Comparison of ENCODE assay signal across 20 cellular contexts in genomic region chr2:111176867-111177266, GRCh38. TPM values are rescaled to one million over a fixed set of nuclear protein-coding genes. Genes with fewer than 3 reads are reported as not detected.
DNase-seq lines count a peak whose midpoint lies in the region; ATAC-seq, FAIRE-seq and TF ChIP-seq lines count a peak whose summit lies in the region.
"Had no signal": no experiment of that assay in that cellular context is flagged by ENCODE, and none has a peak within 500 bp of the region (broad histone marks: within the 10 kb centered on the region; RNA-seq: fewer than 3 reads in every experiment).

No MANE protein-coding gene starts in this region.

- no peak for TF ChIP-seq EP300 in A549 (IDR thresholded peaks at IDR 0.05)
- no peak for TF ChIP-seq EP300 in K562 (IDR thresholded peaks at IDR 0.05; ENCODE audit: low read length)
- TF ChIP-seq EP300 in esophagus muscularis mucosa (IDR thresholded peaks at IDR 0.05): no peak

- no peak for TF ChIP-seq RAD21 in A549 (conservative IDR thresholded peaks at IDR 0.05 in 1 of 2, IDR thresholded peaks at IDR 0.05 in 1 of 2)
- TF ChIP-seq RAD21 in K562 (CRISPR knock-in tag; conservative IDR thresholded peaks at IDR 0.05 in 1 of 2, IDR thresholded peaks at IDR 0.05 in 1 of 2): no peak

- in situ Hi-C loops in K562 (cut with MboI): no loop called here

- no peaks in the 10 kb centered on the region for H4K20me1 ChIP-seq in K562 (replicated peaks; ENCODE audit: control insufficient read depth, insufficient read depth, low read length)

- H3K4me1 ChIP-seq in A549: peaks cover 54% of the 10 kb centered on the region
- H3K4me1 ChIP-seq in K562 (replicated peaks in 1 of 2; ENCODE audit: control insufficient read depth in 2 of 2, insufficient read depth in 2 of 2, low read length in 2 of 2): peaks cover 0 to 4% of the 10 kb centered on the region in 2 experiments; a peak in 2 of 5 replicates
- H3K4me1 ChIP-seq in lower lobe of right lung: peaks cover 4% of the 10 kb centered on the region
- H3K4me1 ChIP-seq in esophagus muscularis mucosa: peaks cover 0 to 5% (median 0%) of the 10 kb centered on the region in 4 donors

- H3K27me3 ChIP-seq in HL-60 (ENCODE audit: insufficient read depth, poor library complexity, severe bottlenecking) (no peaks in the 10 kb centered on the region), K562 (ENCODE audit: control insufficient read depth in 2 of 2, insufficient read depth in 2 of 2, low read length in 2 of 2) (peaks cover 0 to 23% of the 10 kb centered on the region in 2 experiments; a peak in 3 of 5 replicates), lower lobe of right lung (ENCODE audit: low read depth) (peaks cover 6% of the 10 kb centered on the region), esophagus muscularis mucosa (no peaks in the 10 kb centered on the region)
- H3K27me3 ChIP-seq: Peyer's patch had no signal

- BruUV-seq in K562 (replicated peaks; lab: Mats Ljungman, UMichigan): no TSS peak

- TF ChIP-seq CTCF in A549 (IDR thresholded peaks at IDR 0.05): no peak
- TF ChIP-seq CTCF in HL-60 (IDR thresholded peaks at IDR 0.05; ENCODE audit: insufficient read depth, low read length): no peak
- TF ChIP-seq CTCF in K562 (IDR thresholded peaks at IDR 0.05 in 2 of 3, conservative IDR thresholded peaks at IDR 0.05 in 1 of 3; ENCODE audit: insufficient read depth in 2 of 3, low read depth in 1 of 3, low read length in 3 of 3): no peak
- no peak for TF ChIP-seq CTCF in lower lobe of right lung (IDR thresholded peaks at IDR 0.05)
- TF ChIP-seq CTCF in esophagus muscularis mucosa (IDR thresholded peaks at IDR 0.05): no peak

- H3K9me1 ChIP-seq in K562 (ENCODE audit: control insufficient read depth, insufficient read depth, low read length): no peaks in the 10 kb centered on the region

- H3K79me2 ChIP-seq in K562 (ENCODE audit: control insufficient read depth, insufficient read depth, low read length): no peaks in the 10 kb centered on the region

- H3K36me3 ChIP-seq in K562 (ENCODE audit: control insufficient read depth, insufficient read depth, low read length) (no peaks in the 10 kb centered on the region), lower lobe of right lung (no peaks in the 10 kb centered on the region), esophagus muscularis mucosa (no peaks in the 10 kb centered on the region)
- H3K36me3 ChIP-seq: Peyer's patch had no signal

- DNase-seq in A549 (ENCODE audit: low read depth in 1 of 2, low spot score in 1 of 2) (no peak), HL-60 (ENCODE audit: low read depth in 1 of 2, low spot score in 1 of 2) (peak; percentile 39 to 41), K562 (ENCODE audit: extremely low read depth in 1 of 4, low spot score in 3 of 4) (no peak), lower lobe of right lung (no peak), activated T-cell treated with anti-CD3 and anti-CD28 coated beads for 4 hours (no peak), NCI-H526 treated with DMSO at 0.1 percent for 48 hours (lab: John Stamatoyannopoulos, UW) (no peak), esophagus muscularis mucosa (ENCODE audit: extremely low spot score) (no peak)
- DNase-seq: ACHN; CD4-positive, alpha-beta T cell; DND-41; GDM1; GOT3; HFFc6; Karpas-422; NCI-H1092; NCI-H2107; Peyer's patch; Right ventricle myocardium superior had no signal

- TF ChIP-seq POLR2A in A549 (IDR thresholded peaks at IDR 0.05; ENCODE audit: low read length) (no peak), K562 (conservative IDR thresholded peaks at IDR 0.05) (no peak), esophagus muscularis mucosa (IDR thresholded peaks at IDR 0.05; ENCODE audit: low read depth) (no peak)

- H3K4me3 ChIP-seq in A549 (no peak overlapping the region), HL-60 (replicated peaks; ENCODE audit: insufficient read depth, low read length) (no peak overlapping the region), K562 (no peak overlapping the region), lower lobe of right lung (no peak overlapping the region), esophagus muscularis mucosa (no peak overlapping the region)
- H3K4me3 ChIP-seq: Peyer's patch had no signal

- H3K4me2 ChIP-seq in A549 (peak overlapping the region; percentile 44), K562 (ENCODE audit: insufficient read depth, low read length) (no peak overlapping the region)

- FAIRE-seq in A549 (lab: Jason Lieb, UNC): no peak
- no peak for FAIRE-seq in K562 (lab: Jason Lieb, UNC)
- FAIRE-seq: GM12892 had no signal

- H3K9me3 ChIP-seq in A549 (no peaks in the 10 kb centered on the region), K562 (replicated peaks; ENCODE audit: control insufficient read depth, insufficient read depth, low read depth, low read length) (no peaks in the 10 kb centered on the region), lower lobe of right lung (no peaks in the 10 kb centered on the region), esophagus muscularis mucosa (no peaks in the 10 kb centered on the region)
- H3K9me3 ChIP-seq: Peyer's patch had no signal

- H3K27ac ChIP-seq in A549 (peak overlapping the region; percentile 89 to 97), HL-60 (replicated peaks) (no peak overlapping the region), K562 (ENCODE audit: extremely low read depth, low read depth, low read length) (no peak overlapping the region; the same call in 2 of the 3 replicates), lower lobe of right lung (no peak overlapping the region), esophagus muscularis mucosa (replicated peaks in 1 of 4) (no peak overlapping the region)
- H3K27ac ChIP-seq: Peyer's patch had no signal

- H2AFZ ChIP-seq in K562 (ENCODE audit: low read depth, low read length): no peak overlapping the region

- ATAC-seq in A549: no peak
- ATAC-seq in K562: peak; percentile 11; the same call in 2 of the 3 replicates
- ATAC-seq in lower lobe of right lung: peak; percentile 42 to 46
- no peak for ATAC-seq in GM21576 (IDR thresholded peaks at IDR 0.05; ENCODE audit: unreplicated experiment)

- 78% methylated on average over 3 of the region's 4 CpGs for WGBS in A549 (ENCODE audit: missing lambda C conversion rate)
- WGBS in K562 (ENCODE audit: insufficient coverage, low coverage, missing lambda C conversion rate): 22% methylated on average over 4 of the region's 4 CpGs
- 87% methylated on average over 4 of the region's 4 CpGs for WGBS in esophagus muscularis mucosa

- POLR2A ChIA-PET in A549 (lab: Yijun Ruan, JAX): no interaction called here
- POLR2A ChIA-PET in K562 (lab: Yijun Ruan, JAX): interaction anchor here (0.9 kb wide), 1 partner anchor 10 kb away, joined by 4 read pairs; no protein-coding TSS in a partner anchor

- CTCF ChIA-PET in A549 (lab: Yijun Ruan, JAX) (interaction anchor here (1.0 to 1.7 kb wide), 2 partner anchors 10 to 12 kb away, joined by 3 to 4 read pairs; no protein-coding TSS in a partner anchor), K562 (lab: Yijun Ruan, JAX; ENCODE audit: low intra/inter-chr PET ratio) (no interaction called here)

- intact Hi-C loops in K562 (cut with micrococcal nuclease): no loop called here
- intact Hi-C loops in lower lobe of right lung (cut with DNase I): no loop called here
- intact Hi-C loops in esophagus muscularis mucosa (cut with DNase I): no loop called here

- no peak overlapping the region for H3K9ac ChIP-seq in K562 (ENCODE audit: insufficient read depth in 1 of 2, low read depth in 2 of 2, low read length in 2 of 2)

TF ChIP-seq in A549, 52 proteins besides CTCF, POLR2A, EP300 and RAD21:
- TF ChIP-seq EHF (CRISPR knock-in tag; IDR thresholded peaks at IDR 0.05) (no peak), CEBPB (IDR thresholded peaks at IDR 0.05) (peak in 1 of 2 experiments; percentile 58; a peak in 2 of 4 replicates)

TF ChIP-seq in K562, 482 proteins besides CTCF, POLR2A, EP300 and RAD21:
- peak; percentile 76 for TF ChIP-seq CEBPB (tag; IDR thresholded peaks at IDR 0.05)
- peak; percentile 41; the same call in 1 of the 2 replicates for TF ChIP-seq CEBPG (CRISPR knock-in tag; IDR thresholded peaks at IDR 0.05)
- TF ChIP-seq CEBPG (tag; conservative IDR thresholded peaks at IDR 0.05 in 1 of 2, IDR thresholded peaks at IDR 0.05 in 1 of 2): peak; percentile 52 to 61; a peak in 3 of 4 replicates
- no peak for TF ChIP-seq CAMTA2 (CRISPR knock-in tag; conservative IDR thresholded peaks at IDR 0.05)

RNA-seq across cellular contexts. Expression of gene BCL2L11, which starts 56.2 kb away (rescaled TPM):
- 7.4 and 14.5 TPM in 2 replicates for polyA plus RNA-seq in A549 (2011; rRNA removed)
- polyA plus RNA-seq in A549 (2012; cell fraction: cytosol; rRNA removed): 3.7 and 5.8 TPM in 2 replicates
- polyA plus RNA-seq in A549 (2012; cell fraction: nucleus; rRNA removed): 4.8 and 5.9 TPM in 2 replicates
- 9.6 to 17.4 TPM (median 14.5 TPM) in 3 replicates for polyA plus RNA-seq in A549 (2017; fragmentation: RNase III; extraction: RNeasy Plus Mini Kit Qiagen cat#74134 plus additional on column Dnase treatment)
- 15.2 and 16.4 TPM in 2 replicates for polyA minus RNA-seq in A549 (2011; rRNA and poly(A)+ RNA removed)
- total RNA-seq in K562 (2011; cell fraction: chromatin; rRNA removed; ENCODE audit: low replicate concordance): 12.1 and 19.1 TPM in 2 replicates
- total RNA-seq in K562 (2011; cell fraction: nucleolus; rRNA removed): 6.2 and 6.7 TPM in 2 replicates
- total RNA-seq in K562 (2011; cell fraction: nucleoplasm; rRNA removed): 13.1 and 30.2 TPM in 2 replicates
- total RNA-seq in K562 (2014; rRNA removed): 4.5 and 6.4 TPM in 2 replicates
- 5.0 TPM in 2 replicates for total RNA-seq in K562 (2014; rRNA removed; fragmentation: Illumina TruSeq; extraction: Trizol)
- 6.1 and 7.2 TPM in 2 replicates for total RNA-seq in K562 (2015; rRNA removed; fragmentation: Illumina TruSeq; extraction: Trizol)
- total RNA-seq in K562 (2021): 16.1 and 18.8 TPM in 2 replicates
- polyA plus RNA-seq in K562 (2011; rRNA removed): 3.1 and 6.4 TPM in 2 replicates
- polyA plus RNA-seq in K562 (2011; cell fraction: cytosol; rRNA removed): 4.7 and 6.0 TPM in 2 replicates
- 8.6 and 12.0 TPM in 2 replicates for polyA plus RNA-seq in K562 (2011; cell fraction: nucleus; rRNA removed)
- polyA plus RNA-seq in K562 (2012): 11.4 TPM in 2 replicates
- 15.3 and 16.5 TPM in 2 replicates for polyA plus RNA-seq in K562 (2014; fragmentation: Illumina TruSeq; extraction: Trizol)
- 1 to 10 TPM; 2.2 to 2.5 TPM for polyA plus RNA-seq in K562 (2014; fragmentation: Nextera tagmentation; extraction: Ambion mirVana)
- polyA plus RNA-seq in K562 (2014; rRNA removed): 8.1 and 8.8 TPM in 2 replicates
- polyA minus RNA-seq in K562 (2011; rRNA and poly(A)+ RNA removed): 3.4 and 6.3 TPM in 2 replicates
- 6.0 and 9.8 TPM in 2 replicates for polyA minus RNA-seq in K562 (2011; cell fraction: cytosol; rRNA and poly(A)+ RNA removed)
- 6.9 and 13.4 TPM in 2 replicates for polyA minus RNA-seq in K562 (2011; cell fraction: nucleus; rRNA and poly(A)+ RNA removed)
- 23.7 TPM for total RNA-seq in lower lobe of right lung
- 10 to 100 TPM in 3 of 4 donors, 1 to 10 TPM in 1; 8.9 to 16.6 (median 13.0) TPM for total RNA-seq in esophagus muscularis mucosa

Comparison
In these comparisons a context has a peak if more than half of its experiments do, and no peak if none do; other contexts are left out.
1. ATAC-seq: peak in K562 (single experiment) and lower lobe of right lung (2 of 2); none in A549 (0 of 2) and GM21576 (single experiment).
2. DNase-seq: peak in HL-60 (2 of 2); none in A549 (0 of 2), K562 (0 of 4), lower lobe of right lung (single experiment), activated T-cell treated with anti-CD3 and anti-CD28 coated beads for 4 hours (single experiment), NCI-H526 treated with DMSO at 0.1 percent for 48 hours (single experiment) and esophagus muscularis mucosa (single experiment).
3. H3K27ac ChIP-seq: peak in A549 (2 of 2); none in HL-60 (single experiment), K562 (single experiment), lower lobe of right lung (single experiment) and esophagus muscularis mucosa (0 of 4).